In genomic region chr10:109892885-109893284, GRCh38 we compare ENCODE assay signal across 11 cellular contexts. TPM values are rescaled to one million over a fixed set of nuclear protein-coding genes. Genes with fewer than 3 reads are reported as not detected.
A peak's percentile ranks its signal among the peaks of the same experiment; 100 is the strongest.
DNase-seq lines count a peak whose midpoint lies in the region; ATAC-seq and TF ChIP-seq lines count a peak whose summit lies in the region.
"Had no signal": no experiment of that assay in that cellular context is flagged by ENCODE, and none has a peak within 500 bp of the region (broad histone marks: within the 10 kb centered on the region; RNA-seq: fewer than 3 reads in every experiment).

No MANE protein-coding gene starts in this region.

- ATAC-seq in heart left ventricle (peak in 1 of 4 donors; percentile 14), GM21786 (IDR thresholded peaks at IDR 0.05; ENCODE audit: unreplicated experiment) (no peak)

- 51 to 67% (median 59%) methylated on average over 9 of the region's 9 CpGs for WGBS in heart left ventricle, 4 donors
- WGBS in tibial nerve, 2 donors, result 51 to 60% methylated on average over 9 of the region's 9 CpGs

- H3K27me3 Mint-ChIP-seq in T-helper 2 cell treated with Interferon-gamma antibody and Interleukin-4, amounts not matched to agents 5 μg/mL and 100 μg/mL, for 36 hours (ENCODE audit: low read depth), result no peaks in the 10 kb centered on the region
- H3K27me3 Mint-ChIP-seq: B cell had no signal

- DNase-seq in heart left ventricle, result peak in 1 of 5 donors; percentile 38
- no peak for DNase-seq in cardiac septum (ENCODE audit: low spot score)
- DNase-seq in astrocyte of the spinal cord (ENCODE audit: low read depth, low spot score), result peak; percentile 68
- peak; percentile 79 for DNase-seq in islet precursor cell
- DNase-seq in tibial nerve (ENCODE audit: low spot score in 2 of 2), result no peak
- no peak for DNase-seq in cerebellar cortex (ENCODE audit: low spot score)
- no peak for DNase-seq in T-helper 2 cell treated with Interferon-gamma antibody and Interleukin-4, amounts not matched to agents 5 μg/mL and 100 μg/mL, for 36 hours (ENCODE audit: low spot score)
- DNase-seq: PC-9 had no signal

- H3K27me3 ChIP-seq in heart left ventricle (no peaks in the 10 kb centered on the region), tibial nerve (no peaks in the 10 kb centered on the region)
- H3K27me3 ChIP-seq: neutrophil had no signal

- no peak overlapping the region for H3K4me3 Mint-ChIP-seq in T-helper 2 cell treated with Interferon-gamma antibody and Interleukin-4, amounts not matched to agents 5 μg/mL and 100 μg/mL, for 36 hours
- H3K4me3 Mint-ChIP-seq: B cell had no signal

- in situ Hi-C loops in astrocyte of the spinal cord (cut with HindIII; ENCODE audit: low sequenced_read_pairs), result no loop called here

- H3K4me3 ChIP-seq in heart left ventricle, result no peak overlapping the region
- no peak overlapping the region for H3K4me3 ChIP-seq in astrocyte of the spinal cord (ENCODE audit: low read depth, low read length)
- no peak overlapping the region for H3K4me3 ChIP-seq in tibial nerve
- H3K4me3 ChIP-seq: PC-9 had no signal

- peaks cover 0 to 36% (median 23%) of the 10 kb centered on the region in 9 donors for H3K36me3 ChIP-seq in heart left ventricle
- H3K36me3 ChIP-seq in tibial nerve, result peaks cover 0 to 21% (median 5%) of the 10 kb centered on the region in 3 donors

- intact Hi-C loops in heart left ventricle (cut with DNase I), result loop anchor here in 5 of 10 donors (5.0 to 10.0 kb wide), 6 partner anchors 72 to 384 kb away; partner anchors contain the start of gene ADD3 (in 2 of the 5)
- intact Hi-C loops in cardiac septum (cut with DNase I), result no loop called here

- H3K9me3 Mint-ChIP-seq in T-helper 2 cell treated with Interferon-gamma antibody and Interleukin-4, amounts not matched to agents 5 μg/mL and 100 μg/mL, for 36 hours, result no peaks in the 10 kb centered on the region

- peaks cover 27% of the 10 kb centered on the region for H3K4me1 Mint-ChIP-seq in T-helper 2 cell treated with Interferon-gamma antibody and Interleukin-4, amounts not matched to agents 5 μg/mL and 100 μg/mL, for 36 hours (ENCODE audit: low read depth)

- no peak for TF ChIP-seq CTCF in heart left ventricle (IDR thresholded peaks at IDR 0.05)
- no peak for TF ChIP-seq CTCF in astrocyte of the spinal cord (IDR thresholded peaks at IDR 0.05; ENCODE audit: low read depth, low read length)
- TF ChIP-seq CTCF in tibial nerve (IDR thresholded peaks at IDR 0.05), result no peak

- TF ChIP-seq POLR2A in heart left ventricle (IDR thresholded peaks at IDR 0.05) (no peak), tibial nerve (IDR thresholded peaks at IDR 0.05) (no peak)

- H3K27ac ChIP-seq in heart left ventricle, result peak overlapping the region; percentile 34 to 85 (median 78)
- H3K27ac ChIP-seq in tibial nerve, result peak overlapping the region in 3 of 4 donors; percentile 15 to 89 (median 86)
- H3K27ac ChIP-seq: neutrophil, PC-9 had no signal

- peak in 1 of 2 donors; percentile 36 for TF ChIP-seq EP300 in tibial nerve (IDR thresholded peaks at IDR 0.05)

- H3K4me1 ChIP-seq in heart left ventricle (peaks cover 16 to 86% (median 67%) of the 10 kb centered on the region in 12 donors), tibial nerve (peaks cover 0 to 85% (median 40%) of the 10 kb centered on the region in 4 donors)

- no peak overlapping the region for H3K27ac Mint-ChIP-seq in T-helper 2 cell treated with Interferon-gamma antibody and Interleukin-4, amounts not matched to agents 5 μg/mL and 100 μg/mL, for 36 hours
- H3K27ac Mint-ChIP-seq: B cell had no signal

- H3K9me3 ChIP-seq in heart left ventricle (no peaks in the 10 kb centered on the region), tibial nerve (no peaks in the 10 kb centered on the region)
- H3K9me3 ChIP-seq: neutrophil had no signal

- H3K36me3 Mint-ChIP-seq in T-helper 2 cell treated with Interferon-gamma antibody and Interleukin-4, amounts not matched to agents 5 μg/mL and 100 μg/mL, for 36 hours (ENCODE audit: low read depth), result peaks cover 27% of the 10 kb centered on the region

RNA-seq across cellular contexts. Expression of gene XPNPEP1, which starts 30.4 kb away (rescaled TPM):
- 10 to 100 TPM; 30.5 to 77.0 (median 48.9) TPM for total RNA-seq in heart left ventricle
- polyA plus RNA-seq in heart left ventricle, result 10 to 100 TPM; 14.5 to 42.5 TPM
- total RNA-seq in cardiac septum, result 43.5 TPM
- total RNA-seq in tibial nerve, result 10 to 100 TPM; 41.0 to 99.3 (median 62.4) TPM

Comparison
In these comparisons a context has a peak if more than half of its experiments do, and no peak if none do; other contexts are left out.
1. DNase-seq: peak in astrocyte of the spinal cord (single experiment) and islet precursor cell (single experiment); none in cardiac septum (single experiment), tibial nerve (0 of 2), cerebellar cortex (single experiment) and T-helper 2 cell treated with Interferon-gamma antibody and Interleukin-4, amounts not matched to agents 5 μg/mL and 100 μg/mL, for 36 hours (single experiment).